In genomic region chr2:233354971-233355574, GRCh38 we compare ENCODE assay signal across 1 cellular context.
TF ChIP-seq lines count a peak whose summit lies in the region.

No MANE protein-coding gene starts in this region.

TF ChIP-seq in liver, 16 proteins besides CTCF, POLR2A, EP300 and RAD21 (continued from another document):
- no peak for TF ChIP-seq GABPA (IDR thresholded peaks at IDR 0.05 in 1 of 2, conservative IDR thresholded peaks at IDR 0.05 in 1 of 2)
- TF ChIP-seq TAF1 (conservative IDR thresholded peaks at IDR 0.05) = no peak
- no peak for TF ChIP-seq NR2F2 (IDR thresholded peaks at IDR 0.05)
- TF ChIP-seq FOXA1 (IDR thresholded peaks at IDR 0.05) = no peak
- TF ChIP-seq ZBTB33 (IDR thresholded peaks at IDR 0.05) = no peak
- TF ChIP-seq FOXA2 (IDR thresholded peaks at IDR 0.05) = no peak
- TF ChIP-seq RXRA (IDR thresholded peaks at IDR 0.05) = no peak
- no peak for TF ChIP-seq HNF4A (conservative IDR thresholded peaks at IDR 0.05)
